ENCODE assay signal across 20 cellular contexts in genomic region chr15:60351066-60351465, GRCh38. TPM values are rescaled to one million over a fixed set of nuclear protein-coding genes. Genes with fewer than 3 reads are reported as not detected.
DNase-seq lines count a peak whose midpoint lies in the region; TF ChIP-seq lines count a peak whose summit lies in the region.
"Had no signal": no experiment of that assay in that cellular context is flagged by ENCODE, and none has a peak within 500 bp of the region (broad histone marks: within the 10 kb centered on the region; RNA-seq: fewer than 3 reads in every experiment).

No MANE protein-coding gene starts in this region.

- peaks cover 67% of the 10 kb centered on the region for H3K36me3 ChIP-seq in smooth muscle cell (ENCODE audit: low read depth)
- peaks cover 89 to 97% (median 97%) of the 10 kb centered on the region in 4 donors for H3K36me3 ChIP-seq in stomach
- H3K36me3 ChIP-seq: neutrophil had no signal

- peaks cover 80% of the 10 kb centered on the region for H3F3A ChIP-seq in smooth muscle cell (ENCODE audit: low read depth)

- H2AFZ ChIP-seq in smooth muscle cell (ENCODE audit: low read depth), result no peak overlapping the region

- TF ChIP-seq EP300 in stomach (IDR thresholded peaks at IDR 0.05), result no peak

- DNase-seq in DMS153 (lab: John Stamatoyannopoulos, UW) (peak; percentile 6), DMS153 treated with DMSO at 0.1 percent for 48 hours (lab: John Stamatoyannopoulos, UW; ENCODE audit: unreplicated experiment) (no peak), NCI-H510A (lab: John Stamatoyannopoulos, UW) (peak; percentile 46), dorsolateral prefrontal cortex (peak in 7 of 10 donors; percentile 36 to 56 (median 46)), smooth muscle cell (lab: John Stamatoyannopoulos, UW; ENCODE audit: unreplicated experiment) (no peak), stomach (no peak), NCI-H2081 treated with DMSO at 0.1 percent for 48 hours (lab: John Stamatoyannopoulos, UW) (no peak), NCI-H748 (lab: John Stamatoyannopoulos, UW; ENCODE audit: unreplicated experiment) (no peak)
- DNase-seq: 8988T; activated T-cell treated with anti-CD3 and anti-CD28 coated beads, Interleukin-2, amount 50 U/mL, for 1 hour; DND-41; effector CD4-positive, alpha-beta T cell; H7; heart left ventricle; left ventricle myocardium inferior; NCI-H2081; Right ventricle myocardium superior; transverse colon had no signal

- H3K4me3 ChIP-seq in dorsolateral prefrontal cortex, result peak overlapping the region in 1 of 59 donors; percentile 2
- no peak overlapping the region for H3K4me3 ChIP-seq in smooth muscle cell
- no peak overlapping the region for H3K4me3 ChIP-seq in stomach
- H3K4me3 ChIP-seq: heart left ventricle, left ventricle myocardium inferior, transverse colon had no signal

- peaks cover 95% of the 10 kb centered on the region for H4K20me1 ChIP-seq in smooth muscle cell (ENCODE audit: low read depth)

- H3K9ac ChIP-seq in smooth muscle cell (ENCODE audit: low read depth), result no peak overlapping the region

- H3K9me3 ChIP-seq in smooth muscle cell (replicated peaks; ENCODE audit: low read depth), result no peaks in the 10 kb centered on the region
- H3K9me3 ChIP-seq in stomach, result no peaks in the 10 kb centered on the region
- H3K9me3 ChIP-seq: heart left ventricle, left ventricle myocardium inferior, neutrophil, transverse colon had no signal

- TF ChIP-seq CTCF in dorsolateral prefrontal cortex (IDR thresholded peaks at IDR 0.05 in 54 of 56, conservative IDR thresholded peaks at IDR 0.05 in 2 of 56; ENCODE audit: low read depth in 1 of 56, partially characterized antibody in 56 of 56) (no peak), smooth muscle cell (IDR thresholded peaks at IDR 0.05; ENCODE audit: borderline replicate concordance, insufficient read depth, poor library complexity, severe bottlenecking) (no peak), stomach (IDR thresholded peaks at IDR 0.05) (no peak)

- H3K4me2 ChIP-seq in smooth muscle cell, result no peak overlapping the region

- intact Hi-C loops in dorsolateral prefrontal cortex (cut with DNase I) (loop anchor here (10.0 kb wide), 2 partner anchors 84 to 1484 kb away; no protein-coding TSS in a partner anchor), stomach (cut with DNase I; ENCODE audit: low total_unique reads) (no loop called here)

- H3K4me1 ChIP-seq in smooth muscle cell (ENCODE audit: low read depth), result no peaks in the 10 kb centered on the region
- peaks cover 0 to 14% (median 0%) of the 10 kb centered on the region in 4 donors for H3K4me1 ChIP-seq in stomach
- H3K4me1 ChIP-seq: heart left ventricle, transverse colon had no signal

- peaks cover 36% of the 10 kb centered on the region for H3K79me2 ChIP-seq in smooth muscle cell (ENCODE audit: low read depth)

- 93% methylated on average over 3 of the region's 3 CpGs for WGBS in smooth muscle cell (ENCODE audit: low lambda C conversion rate)
- WGBS in stomach, 5 donors, result 78 to 89% (median 86%) methylated on average over 3 of the region's 3 CpGs

- peaks cover 0 to 8% (median 0%) of the 10 kb centered on the region in 45 donors for H3K27me3 ChIP-seq in dorsolateral prefrontal cortex
- no peaks in the 10 kb centered on the region for H3K27me3 ChIP-seq in smooth muscle cell (ENCODE audit: low read depth)
- no peaks in the 10 kb centered on the region for H3K27me3 ChIP-seq in stomach
- H3K27me3 ChIP-seq: heart left ventricle, neutrophil, transverse colon had no signal

- TF ChIP-seq POLR2A in stomach (IDR thresholded peaks at IDR 0.05), result no peak

- peak overlapping the region in 11 of 59 donors; percentile 10 to 71 (median 39) for H3K27ac ChIP-seq in dorsolateral prefrontal cortex
- H3K27ac ChIP-seq in smooth muscle cell (ENCODE audit: low read depth), result peak overlapping the region; percentile 68
- no peak overlapping the region for H3K27ac ChIP-seq in stomach
- H3K27ac ChIP-seq: heart left ventricle, left ventricle myocardium inferior, neutrophil, transverse colon, VCaP had no signal

RNA-seq across cellular contexts. Expression of gene ANXA2, which starts 46.7 kb away (rescaled TPM):
- total RNA-seq in dorsolateral prefrontal cortex, result 10 to 100 TPM; 10.1 to 90.4 (median 28.3) TPM
- total RNA-seq in smooth muscle cell, result 2,380 and 2,477 TPM in 2 replicates
- polyA plus RNA-seq in smooth muscle cell, result 2,665 and 3,194 TPM in 2 replicates
- total RNA-seq in stomach, result 1,000 to 10,000 TPM in 1 of 5 donors, 100 to 1,000 TPM in 4; 292 to 1,332 (median 460) TPM
- 100 to 1,000 TPM; 600 to 928 (median 774) TPM for polyA plus RNA-seq in stomach

Comparison
In these comparisons a context has a peak if more than half of its experiments do, and no peak if none do; other contexts are left out.
1. DNase-seq: peak in DMS153 (single experiment), NCI-H510A (single experiment) and dorsolateral prefrontal cortex (7 of 10); none in DMS153 treated with DMSO at 0.1 percent for 48 hours (single experiment), smooth muscle cell (single experiment), stomach (single experiment), NCI-H2081 treated with DMSO at 0.1 percent for 48 hours (single experiment) and NCI-H748 (single experiment).